Comparison of ENCODE assay signal across 8 cellular contexts in genomic region chr19:12757544-12758274, GRCh38. TPM values are rescaled to one million over a fixed set of nuclear protein-coding genes. Genes with fewer than 3 reads are reported as not detected.
DNase-seq lines count a peak whose midpoint lies in the region; ATAC-seq and TF ChIP-seq lines count a peak whose summit lies in the region.

No MANE protein-coding gene starts in this region.

- DNase-seq in NCI-H1436 (lab: John Stamatoyannopoulos, UW) (peak; percentile 67), NCI-H1436 treated with DMSO at 0.1 percent for 48 hours (lab: John Stamatoyannopoulos, UW) (no peak), NCI-H2227 (lab: John Stamatoyannopoulos, UW; ENCODE audit: unreplicated experiment) (peak; percentile 83), colonic mucosa (peak; percentile 67)
- peak; percentile 83 for DNase-seq in activated CD4-positive, CD25-positive, alpha-beta regulatory T cell treated with anti-CD3 and anti-CD28 coated beads, Interleukin-2, amount 50 U/mL, for 72 hours
- DNase-seq in stimulated activated CD4-positive, alpha-beta T cell treated with anti-CD3 and anti-CD28 coated beads, Interleukin-1b, Interleukin-23, amount 100 ng/mL, for 48 hours, result peak; percentile 68

- no peaks in the 10 kb centered on the region for H3K36me3 ChIP-seq in colonic mucosa

- peak overlapping the region; percentile 24 for H3K4me3 ChIP-seq in colonic mucosa

- H3K27ac ChIP-seq in colonic mucosa (no peak overlapping the region), layer of hippocampus (ENCODE audit: low read depth, low read length) (peak overlapping the region; percentile 46)

- no peaks in the 10 kb centered on the region for H3K27me3 ChIP-seq in colonic mucosa
- H3K27me3 ChIP-seq in layer of hippocampus (ENCODE audit: control insufficient read depth, insufficient read depth, low read length), result no peaks in the 10 kb centered on the region

- H3K9me3 ChIP-seq in colonic mucosa, result no peaks in the 10 kb centered on the region

- peak; percentile 94 for TF ChIP-seq CTCF in colonic mucosa (IDR thresholded peaks at IDR 0.05)

- H3K9ac ChIP-seq in colonic mucosa (ENCODE audit: low read depth in 2 of 2, low read length in 2 of 2), result no peak overlapping the region

- no peak for ATAC-seq in GM18520 (IDR thresholded peaks at IDR 0.05; ENCODE audit: unreplicated experiment)

- intact Hi-C loops in colonic mucosa (cut with DNase I), result loop anchor here (5.0 kb wide), 1 partner anchor 35 kb away; the partner anchor contains the start of gene TNPO2

- H3K4me1 ChIP-seq in colonic mucosa, result no peaks in the 10 kb centered on the region

RNA-seq across cellular contexts. Expression of gene BEST2, which starts 6.1 kb away (rescaled TPM):
- 10 to 100 TPM; 12.1 to 22.6 TPM for total RNA-seq in colonic mucosa

RNA-seq across cellular contexts. Expression of gene HOOK2, which starts 17.6 kb away (rescaled TPM):
- total RNA-seq in colonic mucosa, result 10 to 100 TPM; 54.8 to 72.0 TPM

RNA-seq across cellular contexts. Expression of gene GET3, which starts 20.4 kb away (rescaled TPM):
- 10 to 100 TPM; 53.6 to 77.2 TPM for total RNA-seq in colonic mucosa

RNA-seq across cellular contexts. Expression of gene TRIR, which starts 23.2 kb away (rescaled TPM):
- total RNA-seq in colonic mucosa, result 100 to 1,000 TPM; 130 to 217 TPM

RNA-seq across cellular contexts. Expression of gene JUNB, which starts 33.6 kb away (rescaled TPM):
- 100 to 1,000 TPM; 113 to 173 TPM for total RNA-seq in colonic mucosa
